Comparison of ENCODE assay signal across 18 cellular contexts in the genomic region with DNA sequence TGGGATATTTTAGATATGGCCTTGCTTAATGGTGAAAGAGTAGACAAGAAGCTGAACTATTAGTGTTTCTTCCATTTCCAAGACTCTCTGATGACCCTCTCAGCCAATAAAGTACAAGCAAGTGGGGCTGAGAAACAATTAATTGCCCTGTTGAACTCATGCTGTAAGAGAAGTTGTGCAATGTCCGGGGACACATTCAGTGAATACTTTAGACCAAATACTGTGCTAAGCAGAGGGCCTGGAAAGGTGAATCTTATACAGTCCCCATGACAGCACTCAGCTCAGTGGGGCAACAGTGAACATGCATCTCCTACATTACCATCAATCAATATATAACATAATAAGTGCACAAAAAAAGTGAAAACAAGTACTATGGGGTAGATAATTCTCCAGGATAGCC. TPM values are rescaled to one million over a fixed set of nuclear protein-coding genes. Genes with fewer than 3 reads are reported as not detected.
DNase-seq lines count a peak whose midpoint lies in the region; ATAC-seq and TF ChIP-seq lines count a peak whose summit lies in the region.
"Had no signal": no experiment of that assay in that cellular context is flagged by ENCODE, and none has a peak within 500 bp of the region (broad histone marks: within the 10 kb centered on the region; RNA-seq: fewer than 3 reads in every experiment).

No MANE protein-coding gene starts in this region.

- H3K27ac ChIP-seq in mesenchymal stem cell (ENCODE audit: low read length, poor library complexity, severe bottlenecking), result no peak overlapping the region
- H3K27ac ChIP-seq: A549, HL-60 had no signal

- no peak for ATAC-seq in GM19324 (IDR thresholded peaks at IDR 0.05; ENCODE audit: low FRiP score, unreplicated experiment)
- ATAC-seq: A549, HCT116, Panc1 had no signal

- no peak overlapping the region for H3K9ac ChIP-seq in mesenchymal stem cell (ENCODE audit: low read length)

- H3K18ac ChIP-seq in mesenchymal stem cell (ENCODE audit: low read depth in 1 of 2, low read length in 2 of 2), result no peak overlapping the region

- no peak overlapping the region for H3K4me2 ChIP-seq in mesenchymal stem cell (ENCODE audit: low read length, poor library complexity, severe bottlenecking)
- H3K4me2 ChIP-seq: A549 had no signal

- H3K14ac ChIP-seq in mesenchymal stem cell (ENCODE audit: low read length in 2 of 2), result no peak overlapping the region

- no peaks in the 10 kb centered on the region for H3K36me3 ChIP-seq in mesenchymal stem cell (ENCODE audit: control insufficient read depth in 1 of 2, insufficient read depth in 2 of 2, low read depth in 1 of 2, low read length in 2 of 2)

- H3K4me3 ChIP-seq in AG10803 (ENCODE audit: low read length) (no peak overlapping the region), fibroblast of pulmonary artery (replicated peaks; ENCODE audit: low read depth, low read length) (no peak overlapping the region), mesenchymal stem cell (ENCODE audit: insufficient read depth in 1 of 2, low read depth in 1 of 2, low read length in 2 of 2) (no peak overlapping the region)
- H3K4me3 ChIP-seq: A549 had no signal

- H3K23ac ChIP-seq in mesenchymal stem cell (ENCODE audit: low read length in 2 of 2), result no peak overlapping the region

- no peak for TF ChIP-seq CTCF in AG10803 (conservative IDR thresholded peaks at IDR 0.05; ENCODE audit: low read length)
- TF ChIP-seq CTCF in fibroblast of pulmonary artery (IDR thresholded peaks at IDR 0.05; ENCODE audit: low read length, missing control alignments), result no peak

- H4K8ac ChIP-seq in mesenchymal stem cell (ENCODE audit: low read length), result no peak overlapping the region

- H2BK5ac ChIP-seq in mesenchymal stem cell (ENCODE audit: low read depth, low read length, poor library complexity, severe bottlenecking), result no peak overlapping the region

- no peaks in the 10 kb centered on the region for H3K79me1 ChIP-seq in mesenchymal stem cell (replicated peaks; ENCODE audit: low read length, poor library complexity, severe bottlenecking)

- peaks cover 4% of the 10 kb centered on the region for H3K4me1 ChIP-seq in mesenchymal stem cell (ENCODE audit: control insufficient read depth, insufficient read depth, low read depth, low read length)
- H3K4me1 ChIP-seq: A549, Caco-2 had no signal

- H2BK12ac ChIP-seq in mesenchymal stem cell (ENCODE audit: low read length in 2 of 2), result no peak overlapping the region

- no peak overlapping the region for H2AK5ac ChIP-seq in mesenchymal stem cell (ENCODE audit: low read length, severe bottlenecking)

- no peak overlapping the region for H2AFZ ChIP-seq in mesenchymal stem cell (ENCODE audit: low read depth, low read length)

- H4K91ac ChIP-seq in mesenchymal stem cell (ENCODE audit: low read length), result no peak overlapping the region

- 89% methylated on average over 1 of the region's 1 CpG for WGBS in mesenchymal stem cell

- DNase-seq in AG10803 (ENCODE audit: low read depth) (peak; percentile 40), MV-4-11 (lab: John Stamatoyannopoulos, UW) (peak; percentile 12), fibroblast of pulmonary artery (ENCODE audit: low read depth) (peak; percentile 39), mesenchymal stem cell (peak; percentile 19), A172 (ENCODE audit: low spot score) (no peak), NCI-H1092 treated with DMSO at 0.1 percent for 48 hours (lab: John Stamatoyannopoulos, UW) (no peak), foreskin melanocyte (no peak)
- DNase-seq: Caco-2, KBM-7, NCI-H1930, NCI-H510A treated with DMSO at 0.1 percent for 48 hours, Right ventricle myocardium superior had no signal

- no peaks in the 10 kb centered on the region for H3K27me3 ChIP-seq in mesenchymal stem cell (ENCODE audit: control insufficient read depth in 1 of 2, insufficient read depth in 1 of 2, low read length in 2 of 2)

- H3K4ac ChIP-seq in mesenchymal stem cell (ENCODE audit: low read depth in 1 of 2, low read length in 2 of 2), result no peak overlapping the region

- H2BK15ac ChIP-seq in mesenchymal stem cell (ENCODE audit: low read depth, poor library complexity, severe bottlenecking), result no peak overlapping the region

- no peaks in the 10 kb centered on the region for H3K9me3 ChIP-seq in mesenchymal stem cell (ENCODE audit: control insufficient read depth, low read length)
- H3K9me3 ChIP-seq: A549, Caco-2 had no signal

- no peak overlapping the region for H2BK120ac ChIP-seq in mesenchymal stem cell (ENCODE audit: low read depth, low read length)

RNA-seq across cellular contexts. Expression of a gene that starts 49.8 kb away (rescaled TPM):
- polyA plus RNA-seq in mesenchymal stem cell (2013, experiment 1 of 2), result 0.65 TPM
- polyA plus RNA-seq in mesenchymal stem cell (2013, experiment 2 of 2), result 0.66 TPM
- 5.3 and 11.4 TPM in 2 replicates for total RNA-seq in A172 (2014; rRNA removed; shearing (Covaris generic))
- total RNA-seq: Caco-2 had no signal
- polyA plus RNA-seq: CD14-positive monocyte had no signal

Comparison
In these comparisons a context has a peak if more than half of its experiments do, and no peak if none do; other contexts are left out.
1. DNase-seq: peak in AG10803 (single experiment), MV-4-11 (single experiment), fibroblast of pulmonary artery (single experiment) and mesenchymal stem cell (single experiment); none in A172 (single experiment), NCI-H1092 treated with DMSO at 0.1 percent for 48 hours (single experiment) and foreskin melanocyte (single experiment).